In the genomic region with DNA sequence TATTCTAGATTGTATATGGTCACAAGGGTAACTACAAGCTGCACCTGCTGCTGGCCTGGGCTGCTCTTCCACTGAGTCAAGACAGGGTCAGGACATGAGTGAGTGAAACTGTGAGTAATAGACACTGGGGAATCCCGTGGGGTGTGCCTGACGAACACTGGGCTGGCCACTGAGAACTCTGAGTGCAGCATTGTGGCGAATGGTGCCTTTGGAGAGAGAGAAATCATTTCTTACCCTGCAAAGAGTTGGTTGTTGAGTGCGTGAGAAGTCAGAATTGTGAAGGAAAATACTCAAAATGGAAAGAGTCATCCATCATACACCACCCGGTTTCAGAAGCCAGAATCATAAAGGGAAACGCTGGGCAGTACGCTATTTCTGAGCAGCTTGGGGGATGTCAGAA, we compare ENCODE assay signal across 9 cellular contexts. TPM values are rescaled to one million over a fixed set of nuclear protein-coding genes. Genes with fewer than 3 reads are reported as not detected.
DNase-seq lines count a peak whose midpoint lies in the region; ATAC-seq and TF ChIP-seq lines count a peak whose summit lies in the region.
"Had no signal": no experiment of that assay in that cellular context is flagged by ENCODE, and none has a peak within 500 bp of the region (broad histone marks: within the 10 kb centered on the region; RNA-seq: fewer than 3 reads in every experiment).

No MANE protein-coding gene starts in this region.

- no peaks in the 10 kb centered on the region for H3K27me3 Mint-ChIP-seq in activated CD8-positive, alpha-beta memory T cell treated with anti-CD3 and anti-CD28 coated beads, Interleukin-2, amount 10 ng/mL, durations not matched to agents 7 days and 5 days

- H3K4me3 ChIP-seq in lower lobe of right lung: no peak overlapping the region

- H3K9me3 ChIP-seq in lower lobe of right lung: no peaks in the 10 kb centered on the region

- no peaks in the 10 kb centered on the region for H3K36me3 ChIP-seq in lower lobe of right lung

- intact Hi-C loops in lower lobe of right lung (cut with DNase I): no loop called here
- intact Hi-C loops in Right ventricle myocardium inferior (cut with DNase I): no loop called here

- peaks cover 8% of the 10 kb centered on the region for H3K4me1 Mint-ChIP-seq in activated CD8-positive, alpha-beta memory T cell treated with anti-CD3 and anti-CD28 coated beads, Interleukin-2, amount 10 ng/mL, durations not matched to agents 7 days and 5 days

- CTCF ChIA-PET in activated CD8-positive, alpha-beta memory T cell treated with anti-CD3 and anti-CD28 coated beads, Interleukin-2, amount 10 ng/mL, durations not matched to agents 7 days and 5 days (lab: Charles Lee): no interaction called here

- ATAC-seq in activated CD8-positive, alpha-beta memory T cell treated with anti-CD3 and anti-CD28 coated beads, Interleukin-2, amount 10 ng/mL, durations not matched to agents 7 days and 5 days: peak; percentile 95
- ATAC-seq in HG02678 (IDR thresholded peaks at IDR 0.05; ENCODE audit: unreplicated experiment) (peak; percentile 99), lower lobe of right lung (no peak), Right ventricle myocardium inferior (no peak)

- no peak overlapping the region for H3K4me3 Mint-ChIP-seq in activated CD8-positive, alpha-beta memory T cell treated with anti-CD3 and anti-CD28 coated beads, Interleukin-2, amount 10 ng/mL, durations not matched to agents 7 days and 5 days
- H3K4me3 Mint-ChIP-seq: dendritic cell treated with granulocyte-macrophage colony-stimulating factor and Interleukin-4, amounts not matched to agents 40 ng/mL and 50 ng/mL, for 4 days had no signal

- in situ Hi-C loops in SK-MEL-5 (cut with HindIII; ENCODE audit: low pct_unique_long_range_greater_than_20kb, low sequenced_read_pairs): no loop called here

- H3K27me3 ChIP-seq in lower lobe of right lung (ENCODE audit: low read depth): no peaks in the 10 kb centered on the region

- no peaks in the 10 kb centered on the region for H3K4me1 ChIP-seq in lower lobe of right lung

- DNase-seq in activated CD8-positive, alpha-beta memory T cell treated with anti-CD3 and anti-CD28 coated beads, Interleukin-2, amount 10 ng/mL, durations not matched to agents 7 days and 5 days: peak; percentile 60
- no peak for DNase-seq in activated CD8-positive, alpha-beta memory T cell treated with anti-CD3 and anti-CD28 coated beads for 24 hours
- DNase-seq in SK-MEL-5 (ENCODE audit: low read depth, low spot score): peak; percentile 1
- DNase-seq in stimulated activated CD8-positive, alpha-beta memory T cell treated with anti-CD3 and anti-CD28 coated beads, Interleukin-2, amount 100 ng/mL, for 48 hours (ENCODE audit: low read depth in 2 of 2): peak; percentile 49 to 53
- DNase-seq in HuH-7 (ENCODE audit: low spot score): no peak
- DNase-seq in lower lobe of right lung: no peak
- DNase-seq in Right ventricle myocardium inferior (ENCODE audit: missing footprints): no peak

- TF ChIP-seq CTCF in lower lobe of right lung (IDR thresholded peaks at IDR 0.05): no peak

- no peaks in the 10 kb centered on the region for H3K9me3 Mint-ChIP-seq in activated CD8-positive, alpha-beta memory T cell treated with anti-CD3 and anti-CD28 coated beads, Interleukin-2, amount 10 ng/mL, durations not matched to agents 7 days and 5 days (ENCODE audit: low read depth)
- H3K9me3 Mint-ChIP-seq: dendritic cell treated with granulocyte-macrophage colony-stimulating factor and Interleukin-4, amounts not matched to agents 40 ng/mL and 50 ng/mL, for 4 days had no signal

- no peaks in the 10 kb centered on the region for H3K36me3 Mint-ChIP-seq in activated CD8-positive, alpha-beta memory T cell treated with anti-CD3 and anti-CD28 coated beads, Interleukin-2, amount 10 ng/mL, durations not matched to agents 7 days and 5 days

- H3K27ac ChIP-seq in lower lobe of right lung: no peak overlapping the region

- no peak overlapping the region for H3K27ac Mint-ChIP-seq in activated CD8-positive, alpha-beta memory T cell treated with anti-CD3 and anti-CD28 coated beads, Interleukin-2, amount 10 ng/mL, durations not matched to agents 7 days and 5 days
- H3K27ac Mint-ChIP-seq: dendritic cell treated with granulocyte-macrophage colony-stimulating factor and Interleukin-4, amounts not matched to agents 40 ng/mL and 50 ng/mL, for 4 days had no signal

RNA-seq across cellular contexts. Expression of gene LSM6, which starts 43.1 kb away (rescaled TPM):
- 10 to 100 TPM; 51.1 to 54.8 TPM for total RNA-seq in activated CD8-positive, alpha-beta memory T cell treated with anti-CD3 and anti-CD28 coated beads, Interleukin-2, amount 10 ng/mL, durations not matched to agents 7 days and 5 days
- 28.0 and 28.3 TPM in 2 replicates for total RNA-seq in SK-MEL-5 (2014; rRNA removed; shearing (Covaris generic))
- 21.1 and 49.7 TPM in 2 replicates for polyA plus RNA-seq in SK-MEL-5 (2015; cell fraction: cytosol; rRNA removed)
- 13.9 and 52.5 TPM in 2 replicates for polyA plus RNA-seq in SK-MEL-5 (2015; cell fraction: nucleus; rRNA removed)
- total RNA-seq in lower lobe of right lung (36.4 TPM), Right ventricle myocardium inferior (14.8 TPM)

Comparison
In these comparisons a context has a peak if more than half of its experiments do, and no peak if none do; other contexts are left out.
1. DNase-seq: peak in activated CD8-positive, alpha-beta memory T cell treated with anti-CD3 and anti-CD28 coated beads, Interleukin-2, amount 10 ng/mL, durations not matched to agents 7 days and 5 days (single experiment), SK-MEL-5 (single experiment) and stimulated activated CD8-positive, alpha-beta memory T cell treated with anti-CD3 and anti-CD28 coated beads, Interleukin-2, amount 100 ng/mL, for 48 hours (2 of 2); none in activated CD8-positive, alpha-beta memory T cell treated with anti-CD3 and anti-CD28 coated beads for 24 hours (single experiment), HuH-7 (single experiment), lower lobe of right lung (single experiment) and Right ventricle myocardium inferior (single experiment).
2. ATAC-seq: peak in activated CD8-positive, alpha-beta memory T cell treated with anti-CD3 and anti-CD28 coated beads, Interleukin-2, amount 10 ng/mL, durations not matched to agents 7 days and 5 days (single experiment) and HG02678 (single experiment); none in lower lobe of right lung (0 of 2) and Right ventricle myocardium inferior (single experiment).